Comparison of ENCODE assay signal across 1 cellular context in the genomic region with DNA sequence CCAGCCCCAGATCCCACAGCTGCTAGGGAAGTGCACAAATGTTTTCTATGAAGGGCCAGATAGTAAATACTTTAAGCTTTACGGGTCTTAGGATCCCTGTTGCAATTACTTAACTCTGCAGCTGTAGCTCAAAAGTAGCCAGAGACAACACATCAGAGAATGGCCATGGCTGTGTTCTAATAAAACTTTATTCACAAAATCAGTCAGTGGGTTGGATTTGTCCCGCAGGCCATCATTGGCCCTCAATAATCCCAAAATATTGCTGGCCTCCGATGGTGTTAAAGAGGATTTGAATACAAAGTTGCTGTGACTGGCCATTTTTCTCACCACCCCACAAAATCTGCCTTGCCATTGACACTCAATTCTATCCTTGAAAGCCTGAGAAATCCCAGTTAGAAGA.
TF ChIP-seq lines count a peak whose summit lies in the region.

No MANE protein-coding gene starts in this region.

TF ChIP-seq in GM12878, 131 proteins besides CTCF, POLR2A, EP300 and RAD21:
- TF ChIP-seq ZBTB40 (IDR thresholded peaks at IDR 0.05; ENCODE audit: borderline replicate concordance) (peak; percentile 60), STAT3 (IDR thresholded peaks at IDR 0.05; ENCODE audit: low read depth, low read length) (no peak), PAX8 (IDR thresholded peaks at IDR 0.05) (no peak), CBX3 (IDR thresholded peaks at IDR 0.05; ENCODE audit: borderline replicate concordance, low read depth) (no peak), CREM (IDR thresholded peaks at IDR 0.05; ENCODE audit: low read depth) (no peak)
- TF ChIP-seq, protein P1, sequence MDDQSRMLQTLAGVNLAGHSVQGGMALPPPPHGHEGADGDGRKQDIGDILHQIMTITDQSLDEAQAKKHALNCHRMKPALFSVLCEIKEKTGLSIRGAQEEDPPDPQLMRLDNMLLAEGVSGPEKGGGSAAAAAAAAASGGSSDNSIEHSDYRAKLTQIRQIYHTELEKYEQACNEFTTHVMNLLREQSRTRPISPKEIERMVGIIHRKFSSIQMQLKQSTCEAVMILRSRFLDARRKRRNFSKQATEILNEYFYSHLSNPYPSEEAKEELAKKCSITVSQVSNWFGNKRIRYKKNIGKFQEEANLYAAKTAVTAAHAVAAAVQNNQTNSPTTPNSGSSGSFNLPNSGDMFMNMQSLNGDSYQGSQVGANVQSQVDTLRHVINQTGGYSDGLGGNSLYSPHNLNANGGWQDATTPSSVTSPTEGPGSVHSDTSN (IDR thresholded peaks at IDR 0.05; ENCODE audit: insufficient replicate concordance, low read depth, low read length), result no peak
